In the genomic region with DNA sequence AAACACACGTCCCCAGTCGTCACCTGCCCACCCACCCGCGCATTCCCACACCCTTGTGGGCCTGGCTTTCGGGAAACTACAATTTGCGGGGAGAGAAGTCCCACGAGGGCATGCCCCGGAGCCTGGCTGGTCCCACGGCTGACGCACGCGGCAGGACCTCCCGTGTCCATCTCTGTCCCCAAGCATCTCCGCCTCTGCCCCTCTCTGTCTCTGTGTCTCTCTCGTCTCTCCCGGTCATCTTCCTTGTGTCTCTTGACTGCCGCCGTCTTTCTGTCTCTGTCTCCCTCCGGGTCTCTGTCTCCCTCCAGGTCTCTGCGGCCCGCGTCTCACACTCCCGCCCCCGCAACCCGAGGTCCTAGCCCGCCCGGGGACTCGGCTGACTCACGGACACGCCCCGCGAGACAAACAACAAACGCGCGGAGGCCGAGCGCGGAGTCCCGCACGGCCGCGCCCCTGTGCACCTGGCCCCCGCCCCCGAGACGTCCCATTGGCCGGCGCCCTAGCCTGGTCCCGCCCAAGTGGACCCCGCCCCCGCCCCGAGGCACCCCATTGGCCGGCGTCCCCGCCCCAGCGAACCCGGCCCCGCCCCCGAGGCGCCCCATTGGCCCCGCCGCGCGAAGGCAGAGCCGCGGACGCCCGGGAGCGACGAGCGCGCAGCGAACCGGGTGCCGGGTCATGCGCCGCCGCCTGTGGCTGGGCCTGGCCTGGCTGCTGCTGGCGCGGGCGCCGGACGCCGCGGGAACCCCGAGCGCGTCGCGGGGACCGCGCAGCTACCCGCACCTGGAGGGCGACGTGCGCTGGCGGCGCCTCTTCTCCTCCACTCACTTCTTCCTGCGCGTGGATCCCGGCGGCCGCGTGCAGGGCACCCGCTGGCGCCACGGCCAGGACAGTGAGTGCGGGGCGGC, we compare ENCODE assay signal across 2 cellular contexts.
TF ChIP-seq lines count a peak whose summit lies in the region.

A gene (plus strand): TSS at position 629 of the 905 bp plus-strand sequence. CDS start 47 bp downstream, at position 676.

TF ChIP-seq in GM12891, 5 proteins besides CTCF, POLR2A, EP300 and RAD21:
- TF ChIP-seq SPI1 (IDR thresholded peaks at IDR 0.05; ENCODE audit: low read depth, low read length) (no peak), POLR2AphosphoS5 (IDR thresholded peaks at IDR 0.05; ENCODE audit: low read depth, low read length) (no peak), TAF1 (IDR thresholded peaks at IDR 0.05; ENCODE audit: low read depth, low read length) (no peak), POU2F2 (IDR thresholded peaks at IDR 0.05; ENCODE audit: low read depth, low read length) (no peak), PAX5 (IDR thresholded peaks at IDR 0.05; ENCODE audit: insufficient read depth, low read length, severe bottlenecking) (no peak)

TF ChIP-seq in H1, 55 proteins besides CTCF, POLR2A, EP300 and RAD21:
- TF ChIP-seq PHF8 (conservative IDR thresholded peaks at IDR 0.05; ENCODE audit: low read depth, low read length) (0 out of 2 replicates have a peak, but pooled peaks have one; percentile 26), HDAC2 (IDR thresholded peaks at IDR 0.05; ENCODE audit: borderline replicate concordance in 1 of 2, low read depth in 2 of 2, low read length in 2 of 2) (no peak), TAF7 (optimal IDR thresholded peaks at IDR 0.05; ENCODE audit: borderline replicate concordance, low read depth, low read length) (no peak), KDM4A (IDR thresholded peaks at IDR 0.05; ENCODE audit: low read depth, low read length, severe bottlenecking) (peak; percentile 91), TBP (IDR thresholded peaks at IDR 0.05; ENCODE audit: low read depth, low read length) (no peak), EGR1 (IDR thresholded peaks at IDR 0.05; ENCODE audit: borderline replicate concordance, low read depth, low read length) (0 out of 2 replicates have a peak, but pooled peaks have one; percentile 10), CREB1 (IDR thresholded peaks at IDR 0.05) (no peak)
- TF ChIP-seq, protein P1, sequence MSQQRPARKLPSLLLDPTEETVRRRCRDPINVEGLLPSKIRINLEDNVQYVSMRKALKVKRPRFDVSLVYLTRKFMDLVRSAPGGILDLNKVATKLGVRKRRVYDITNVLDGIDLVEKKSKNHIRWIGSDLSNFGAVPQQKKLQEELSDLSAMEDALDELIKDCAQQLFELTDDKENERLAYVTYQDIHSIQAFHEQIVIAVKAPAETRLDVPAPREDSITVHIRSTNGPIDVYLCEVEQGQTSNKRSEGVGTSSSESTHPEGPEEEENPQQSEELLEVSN (IDR thresholded peaks at IDR 0.05) = 0 out of 2 replicates have a peak, but pooled peaks have one; percentile 28
- TF ChIP-seq, protein P2, sequence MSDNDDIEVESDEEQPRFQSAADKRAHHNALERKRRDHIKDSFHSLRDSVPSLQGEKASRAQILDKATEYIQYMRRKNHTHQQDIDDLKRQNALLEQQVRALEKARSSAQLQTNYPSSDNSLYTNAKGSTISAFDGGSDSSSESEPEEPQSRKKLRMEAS (IDR thresholded peaks at IDR 0.05) = peak; percentile 8; the same call in 1 of the 2 replicates
